In genomic region chr10:128026620-128027281, GRCh38 we compare ENCODE assay signal across 20 cellular contexts.
DNase-seq lines count a peak whose midpoint lies in the region; ATAC-seq, FAIRE-seq and TF ChIP-seq lines count a peak whose summit lies in the region.
"Had no signal": no experiment of that assay in that cellular context is flagged by ENCODE, and none has a peak within 500 bp of the region (broad histone marks: within the 10 kb centered on the region; RNA-seq: fewer than 3 reads in every experiment).

No MANE protein-coding gene starts in this region.

- TF ChIP-seq CTCF in HepG2 (CRISPR knock-in tag; IDR thresholded peaks at IDR 0.05), result no peak
- TF ChIP-seq CTCF in right lobe of liver (IDR thresholded peaks at IDR 0.05), result no peak
- no peak for TF ChIP-seq CTCF in Loucy (conservative IDR thresholded peaks at IDR 0.05; ENCODE audit: low read length)
- TF ChIP-seq CTCF in GM12878 (IDR thresholded peaks at IDR 0.05 in 2 of 3, conservative IDR thresholded peaks at IDR 0.05 in 1 of 3; ENCODE audit: control insufficient read depth in 2 of 3, extremely low read depth in 1 of 3, insufficient read depth in 1 of 3, low read depth in 3 of 3, low read length in 3 of 3), result no peak

- H3K4me3 Mint-ChIP-seq in stimulated activated naive B cell treated with anti-CD40 and anti-IgM and Interleukin-4, amounts not matched to agents 10 μg/mL and 1 μg/mL and 100 μg/mL, for 72 hours, result peak overlapping the region in 1 of 2 donors; percentile 15
- H3K4me3 Mint-ChIP-seq: activated naive CD8-positive, alpha-beta T cell treated with anti-CD3 and anti-CD28 coated beads, Interleukin-2, amount 10 ng/mL, durations not matched to agents 7 days and 5 days; B cell; H9 had no signal

- CTCF ChIA-PET in HepG2 (lab: Yijun Ruan, JAX; ENCODE audit: low intra/inter-chr PET ratio, low total read pairs), result no interaction called here
- CTCF ChIA-PET in GM12878 (lab: Yijun Ruan, JAX), result interaction anchor here (0.8 to 2.8 kb wide), 4 partner anchors 9 to 52 kb away, joined by 3 to 18 read pairs (median 3); no protein-coding TSS in a partner anchor

- no peak for ATAC-seq in HepG2
- ATAC-seq in right lobe of liver, result no peak
- ATAC-seq in GM12878, result peak; percentile 40
- peak; percentile 98 to 99 for ATAC-seq in stimulated activated naive B cell treated with anti-CD40 and anti-IgM and Interleukin-4, amounts not matched to agents 10 μg/mL and 1 μg/mL and 100 μg/mL, for 72 hours (replicated peaks)

- TF ChIP-seq RAD21 in HepG2 (CRISPR knock-in tag; IDR thresholded peaks at IDR 0.05) (no peak), GM12878 (IDR thresholded peaks at IDR 0.05; ENCODE audit: insufficient read depth, low read depth, low read length) (no peak)

- SMC1A ChIA-PET in GM12878 (lab: Charles Lee; ENCODE audit: uncharacterized antibody, unreplicated experiment), result interaction anchor here (1.2 kb wide), 1 partner anchor 8 kb away, joined by 3 read pairs; no protein-coding TSS in a partner anchor

- H3K4me1 ChIP-seq in HepG2 (ENCODE audit: insufficient read depth, low read length) (no peaks in the 10 kb centered on the region), right lobe of liver (no peaks in the 10 kb centered on the region), Loucy (ENCODE audit: insufficient read depth, low read length, poor library complexity, severe bottlenecking) (peaks cover 16% of the 10 kb centered on the region), GM12878 (ENCODE audit: control insufficient read depth, insufficient read depth, low read length) (no peaks in the 10 kb centered on the region)
- H3K4me1 ChIP-seq: upper lobe of left lung had no signal

- no peak for TF ChIP-seq EP300 in HepG2 (IDR thresholded peaks at IDR 0.05; ENCODE audit: low read depth in 2 of 2, low read length in 2 of 2)
- no peak for TF ChIP-seq EP300 in HepG2 (CRISPR knock-in tag; IDR thresholded peaks at IDR 0.05; ENCODE audit: borderline replicate concordance)
- TF ChIP-seq EP300 in GM12878 (IDR thresholded peaks at IDR 0.05; ENCODE audit: borderline replicate concordance in 1 of 2, control insufficient read depth in 1 of 2, low read depth in 2 of 2, low read length in 2 of 2), result no peak

- H3K9me3 ChIP-seq in HepG2 (ENCODE audit: low read length) (no peaks in the 10 kb centered on the region), right lobe of liver (no peaks in the 10 kb centered on the region), Loucy (ENCODE audit: insufficient read depth, low read depth, low read length) (no peaks in the 10 kb centered on the region), GM12878 (replicated peaks; ENCODE audit: control insufficient read depth, insufficient read depth, low read length) (no peaks in the 10 kb centered on the region)
- H3K9me3 ChIP-seq: upper lobe of left lung had no signal

- H3K4me2 ChIP-seq in HepG2 (ENCODE audit: low read depth, low read length), result no peak overlapping the region
- H3K4me2 ChIP-seq in Loucy (ENCODE audit: low read depth, low read length, poor library complexity, severe bottlenecking), result peak overlapping the region; percentile 1
- no peak overlapping the region for H3K4me2 ChIP-seq in GM12878 (ENCODE audit: control insufficient read depth, insufficient read depth)

- peaks cover 7 to 49% of the 10 kb centered on the region in 2 experiments; a peak in 4 of 5 replicates for H3K27me3 ChIP-seq in HepG2 (ENCODE audit: control insufficient read depth in 1 of 2, insufficient read depth in 2 of 2, low read length in 2 of 2)
- no peaks in the 10 kb centered on the region for H3K27me3 ChIP-seq in right lobe of liver
- no peaks in the 10 kb centered on the region for H3K27me3 ChIP-seq in Loucy (ENCODE audit: insufficient read depth, low read length, poor library complexity, severe bottlenecking)
- no peaks in the 10 kb centered on the region; a peak in 2 of 4 replicates for H3K27me3 ChIP-seq in GM12878 (replicated peaks in 1 of 2; ENCODE audit: control insufficient read depth in 2 of 2, insufficient read depth in 2 of 2, low read length in 1 of 2)
- H3K27me3 ChIP-seq: cardiac muscle cell, upper lobe of left lung had no signal

- H3K27ac ChIP-seq in HepG2 (ENCODE audit: extremely low read length, insufficient read depth, low read length) (no peak overlapping the region), right lobe of liver (no peak overlapping the region), GM12878 (ENCODE audit: control insufficient read depth, insufficient read depth) (no peak overlapping the region)
- H3K27ac ChIP-seq: cardiac muscle cell, upper lobe of left lung had no signal

- H3K4me1 Mint-ChIP-seq in stimulated activated naive B cell treated with anti-CD40 and anti-IgM and Interleukin-4, amounts not matched to agents 10 μg/mL and 1 μg/mL and 100 μg/mL, for 72 hours, result peaks cover 17 to 31% of the 10 kb centered on the region in 2 donors

- H3K4me3 ChIP-seq in HepG2 (replicated peaks in 1 of 3; ENCODE audit: insufficient read depth in 1 of 3, low read depth in 2 of 3, low read length in 3 of 3), result no peak overlapping the region
- no peak overlapping the region for H3K4me3 ChIP-seq in right lobe of liver
- H3K4me3 ChIP-seq in Loucy (ENCODE audit: low read length, poor library complexity, severe bottlenecking), result no peak overlapping the region
- no peak overlapping the region for H3K4me3 ChIP-seq in GM12878
- H3K4me3 ChIP-seq: cardiac muscle cell, upper lobe of left lung had no signal

- no peaks in the 10 kb centered on the region for H3K9me3 Mint-ChIP-seq in stimulated activated naive B cell treated with anti-CD40 and anti-IgM and Interleukin-4, amounts not matched to agents 10 μg/mL and 1 μg/mL and 100 μg/mL, for 72 hours
- H3K9me3 Mint-ChIP-seq: activated naive CD8-positive, alpha-beta T cell treated with anti-CD3 and anti-CD28 coated beads, Interleukin-2, amount 10 ng/mL, durations not matched to agents 7 days and 5 days; H9 had no signal

- H3K36me3 ChIP-seq in HepG2 (replicated peaks in 1 of 2; ENCODE audit: control insufficient read depth in 1 of 2, insufficient read depth in 2 of 2, low read length in 2 of 2) (no peaks in the 10 kb centered on the region), right lobe of liver (no peaks in the 10 kb centered on the region), Loucy (ENCODE audit: insufficient read depth, low read length) (no peaks in the 10 kb centered on the region), GM12878 (ENCODE audit: control insufficient read depth in 2 of 2, insufficient read depth in 2 of 2, low read length in 1 of 2) (no peaks in the 10 kb centered on the region)
- H3K36me3 ChIP-seq: cardiac muscle cell had no signal

- TF ChIP-seq POLR2A in HepG2 (IDR thresholded peaks at IDR 0.05; ENCODE audit: insufficient read depth in 1 of 2, low read depth in 2 of 2, low read length in 2 of 2) (no peak), right lobe of liver (IDR thresholded peaks at IDR 0.05) (no peak), GM12878 (IDR thresholded peaks at IDR 0.05; ENCODE audit: low read depth, low read length) (no peak)

- H3K9ac ChIP-seq in HepG2 (ENCODE audit: insufficient read depth, low read depth, low read length), result no peak overlapping the region
- no peak overlapping the region for H3K9ac ChIP-seq in Loucy (ENCODE audit: low read depth, low read length, poor library complexity, severe bottlenecking)
- H3K9ac ChIP-seq in GM12878 (ENCODE audit: control insufficient read depth, insufficient read depth, low read length), result no peak overlapping the region

- no peaks in the 10 kb centered on the region for H3F3A ChIP-seq in Loucy (ENCODE audit: low read depth)

- H3K27me3 Mint-ChIP-seq in stimulated activated naive B cell treated with anti-CD40 and anti-IgM and Interleukin-4, amounts not matched to agents 10 μg/mL and 1 μg/mL and 100 μg/mL, for 72 hours, result peaks cover 6 to 9% of the 10 kb centered on the region in 2 donors
- H3K27me3 Mint-ChIP-seq: activated naive CD8-positive, alpha-beta T cell treated with anti-CD3 and anti-CD28 coated beads, Interleukin-2, amount 10 ng/mL, durations not matched to agents 7 days and 5 days; B cell had no signal

- intact Hi-C loops in HepG2 (cut with micrococcal nuclease; ENCODE audit: unreplicated experiment), result no loop called here
- intact Hi-C loops in right lobe of liver (cut with DNase I), result no loop called here
- intact Hi-C loops in GM12878 (cut with micrococcal nuclease; ENCODE audit: unreplicated experiment), result no loop called here

- no peak for FAIRE-seq in HepG2 (lab: Jason Lieb, UNC)
- FAIRE-seq in GM12878 (lab: Jason Lieb, UNC), result no peak
- FAIRE-seq: HTR-8/SVneo had no signal

- no peaks in the 10 kb centered on the region for H3K9me2 ChIP-seq in Loucy (replicated peaks; ENCODE audit: low read depth, low read length)

- H3K36me3 Mint-ChIP-seq in stimulated activated naive B cell treated with anti-CD40 and anti-IgM and Interleukin-4, amounts not matched to agents 10 μg/mL and 1 μg/mL and 100 μg/mL, for 72 hours, result peaks cover 0 to 1% of the 10 kb centered on the region in 2 donors
- H3K36me3 Mint-ChIP-seq: activated naive CD8-positive, alpha-beta T cell treated with anti-CD3 and anti-CD28 coated beads, Interleukin-2, amount 10 ng/mL, durations not matched to agents 7 days and 5 days had no signal

- no peak overlapping the region for H2AFZ ChIP-seq in HepG2 (ENCODE audit: low read length)
- no peak overlapping the region for H2AFZ ChIP-seq in Loucy (ENCODE audit: low read length)
- no peak overlapping the region for H2AFZ ChIP-seq in GM12878 (ENCODE audit: control insufficient read depth, low read depth, low read length)

- POLR2A ChIA-PET in HepG2 (lab: Yijun Ruan, JAX) (no interaction called here), GM12878 (lab: Charles Lee) (no interaction called here)

- DNase-seq in HepG2 (ENCODE audit: low spot score) (no peak), right lobe of liver (no peak), GM12878 (ENCODE audit: low read depth, low spot score) (no peak), HPDE6-E6E7 (ENCODE audit: extremely low spot score) (no peak), dedifferentiated amniotic fluid mesenchymal stem cell (ENCODE audit: extremely low spot score) (no peak), DMS53 treated with DMSO at 0.1 percent for 48 hours (lab: John Stamatoyannopoulos, UW; ENCODE audit: unreplicated experiment) (no peak)
- peak; percentile 43 for DNase-seq in stimulated activated naive B cell treated with anti-CD40 and anti-IgM and Interleukin-4, amounts not matched to agents 10 μg/mL and 1 μg/mL and 100 μg/mL, for 72 hours
- DNase-seq: activated naive CD8-positive, alpha-beta T cell treated with anti-CD3 and anti-CD28 coated beads, Interleukin-2, amount 10 ng/mL, durations not matched to agents 7 days and 5 days; DMS153; effector CD4-positive, alpha-beta T cell; H9; hippocampal formation; kidney glomerular epithelial cell; NCI-H524 treated with DMSO at 0.1 percent for 48 hours; stimulated activated CD4-positive, alpha-beta T cell treated with anti-CD3 and anti-CD28 coated beads, Interleukin-4, amount 100 ng/mL, for 4 hours had no signal

- RAD21 ChIA-PET in GM12878 (lab: Charles Lee; ENCODE audit: unreplicated experiment), result interaction anchor here (1.4 kb wide), 1 partner anchor 9 kb away, joined by 7 read pairs; no protein-coding TSS in a partner anchor

- H3K79me2 ChIP-seq in HepG2 (ENCODE audit: insufficient read depth, low read length) (no peaks in the 10 kb centered on the region), Loucy (ENCODE audit: insufficient read depth, low read length) (no peaks in the 10 kb centered on the region), GM12878 (ENCODE audit: control insufficient read depth, insufficient read depth, low read length) (no peaks in the 10 kb centered on the region)

- H4K20me1 ChIP-seq in HepG2 (ENCODE audit: insufficient read depth, low read length) (no peaks in the 10 kb centered on the region), Loucy (ENCODE audit: insufficient read depth, low read length, poor library complexity, severe bottlenecking) (no peaks in the 10 kb centered on the region), GM12878 (ENCODE audit: control insufficient read depth, insufficient read depth) (no peaks in the 10 kb centered on the region)

- BruUV-seq in HepG2 (replicated peaks; lab: Mats Ljungman, UMichigan) (no TSS peak), GM12878 (replicated peaks; lab: Mats Ljungman, UMichigan) (no TSS peak)

- H3K27ac Mint-ChIP-seq in stimulated activated naive B cell treated with anti-CD40 and anti-IgM and Interleukin-4, amounts not matched to agents 10 μg/mL and 1 μg/mL and 100 μg/mL, for 72 hours, result peak overlapping the region; percentile 15
- H3K27ac Mint-ChIP-seq: activated naive CD8-positive, alpha-beta T cell treated with anti-CD3 and anti-CD28 coated beads, Interleukin-2, amount 10 ng/mL, durations not matched to agents 7 days and 5 days; B cell had no signal

- in situ Hi-C loops in HepG2 (cut with HindIII; ENCODE audit: extremely low pct_ligation_motif_present, low pct_unique_long_range_greater_than_20kb) (no loop called here), GM12878 (cut with MboI) (no loop called here)

- 30% methylated on average over 4 of the region's 4 CpGs for WGBS in HepG2 (ENCODE audit: low lambda C conversion rate)
- 65% methylated on average over 4 of the region's 4 CpGs for WGBS in right lobe of liver (ENCODE audit: insufficient coverage, low coverage, low lambda C conversion rate, missing lambda C conversion rate)
- 32% methylated on average over 4 of the region's 4 CpGs for WGBS in GM12878 (ENCODE audit: insufficient coverage, insufficient replicate concordance, low lambda C conversion rate, missing lambda C conversion rate)

Comparison
In these comparisons a context has a peak if more than half of its experiments do, and no peak if none do; other contexts are left out.
1. ATAC-seq: peak in GM12878 (single experiment) and stimulated activated naive B cell treated with anti-CD40 and anti-IgM and Interleukin-4, amounts not matched to agents 10 μg/mL and 1 μg/mL and 100 μg/mL, for 72 hours (2 of 2); none in HepG2 (single experiment) and right lobe of liver (0 of 4).